17 cellular contexts compared by ENCODE assay signal in genomic region chr6:84141506-84141905, GRCh38.
DNase-seq lines count a peak whose midpoint lies in the region; ATAC-seq and TF ChIP-seq lines count a peak whose summit lies in the region.
"Had no signal": no experiment of that assay in that cellular context is flagged by ENCODE, and none has a peak within 500 bp of the region (broad histone marks: within the 10 kb centered on the region; RNA-seq: fewer than 3 reads in every experiment).

No MANE protein-coding gene starts in this region.

- H2AFZ ChIP-seq in OCI-LY7 (ENCODE audit: low read length): no peak overlapping the region

- 69% methylated on average over 1 of the region's 1 CpG; no CpG with 5 or more reads in 1 of the 2 experiments for WGBS in endodermal cell (ENCODE audit: insufficient coverage in 1 of 2, insufficient read length in 1 of 2), 2 experiments

- H3K9me3 Mint-ChIP-seq in activated naive CD4-positive, alpha-beta T cell treated with anti-CD3 and anti-CD28 coated beads, Interleukin-2, amount 10 ng/mL, durations not matched to agents 7 days and 5 days: no peaks in the 10 kb centered on the region
- H3K9me3 Mint-ChIP-seq in endodermal cell: no peaks in the 10 kb centered on the region
- no peaks in the 10 kb centered on the region for H3K9me3 Mint-ChIP-seq in progenitor cell of endocrine pancreas (ENCODE audit: low read depth)
- H3K9me3 Mint-ChIP-seq: CD4-positive, alpha-beta memory T cell; IgD-negative memory B cell had no signal

- ATAC-seq in GM21737 (IDR thresholded peaks at IDR 0.05; ENCODE audit: unreplicated experiment): no peak
- ATAC-seq: GM12878, HCT116 had no signal

- POLR2A ChIA-PET in OCI-LY7 (lab: Charles Lee): no interaction called here

- CTCF ChIA-PET in activated naive CD4-positive, alpha-beta T cell treated with anti-CD3 and anti-CD28 coated beads, Interleukin-2, amount 10 ng/mL, durations not matched to agents 7 days and 5 days (lab: Charles Lee): no interaction called here
- CTCF ChIA-PET in OCI-LY7 (lab: Charles Lee; ENCODE audit: unreplicated experiment): no interaction called here

- H3K79me2 ChIP-seq in OCI-LY7 (ENCODE audit: insufficient read depth, low read depth, low read length): no peaks in the 10 kb centered on the region

- no peaks in the 10 kb centered on the region for H3K9me2 ChIP-seq in OCI-LY7 (ENCODE audit: insufficient read depth, low read length)

- H3K9me3 ChIP-seq in endodermal cell (ENCODE audit: control insufficient read depth, low read length) (no peaks in the 10 kb centered on the region), OCI-LY7 (ENCODE audit: low read length) (no peaks in the 10 kb centered on the region)
- H3K9me3 ChIP-seq: BLaER1 had no signal

- BruUV-seq in OCI-LY7 (replicated peaks; lab: Mats Ljungman, UMichigan): no TSS peak

- no peak overlapping the region for H3K9ac ChIP-seq in endodermal cell (ENCODE audit: extremely low read depth, low read length, poor library complexity, severe bottlenecking)
- H3K9ac ChIP-seq: BLaER1 had no signal

- no peaks in the 10 kb centered on the region for H3K27me3 Mint-ChIP-seq in activated naive CD4-positive, alpha-beta T cell treated with anti-CD3 and anti-CD28 coated beads, Interleukin-2, amount 10 ng/mL, durations not matched to agents 7 days and 5 days
- H3K27me3 Mint-ChIP-seq in endodermal cell (ENCODE audit: insufficient read depth) (no peaks in the 10 kb centered on the region), progenitor cell of endocrine pancreas (no peaks in the 10 kb centered on the region)
- H3K27me3 Mint-ChIP-seq: CD4-positive, alpha-beta memory T cell; IgD-negative memory B cell had no signal

- TF ChIP-seq CTCF in endodermal cell (conservative IDR thresholded peaks at IDR 0.05): no peak
- TF ChIP-seq CTCF in progenitor cell of endocrine pancreas (IDR thresholded peaks at IDR 0.05; ENCODE audit: unreplicated experiment): no peak
- no peak for TF ChIP-seq CTCF in OCI-LY7 (conservative IDR thresholded peaks at IDR 0.05; ENCODE audit: low read length)

- no peaks in the 10 kb centered on the region for H3K4me1 Mint-ChIP-seq in activated naive CD4-positive, alpha-beta T cell treated with anti-CD3 and anti-CD28 coated beads, Interleukin-2, amount 10 ng/mL, durations not matched to agents 7 days and 5 days
- H3K4me1 Mint-ChIP-seq in endodermal cell (peaks cover 51% of the 10 kb centered on the region), progenitor cell of endocrine pancreas (ENCODE audit: low read depth) (peaks cover 15% of the 10 kb centered on the region)
- H3K4me1 Mint-ChIP-seq: CD14-positive monocyte, IgD-negative memory B cell had no signal

- H3K36me3 Mint-ChIP-seq in activated naive CD4-positive, alpha-beta T cell treated with anti-CD3 and anti-CD28 coated beads, Interleukin-2, amount 10 ng/mL, durations not matched to agents 7 days and 5 days: peaks cover 6% of the 10 kb centered on the region
- H3K36me3 Mint-ChIP-seq in endodermal cell (ENCODE audit: low read depth): peaks cover 14% of the 10 kb centered on the region
- H3K36me3 Mint-ChIP-seq in progenitor cell of endocrine pancreas (ENCODE audit: insufficient read depth): peaks cover 6% of the 10 kb centered on the region

- no peak overlapping the region for H3K4me2 ChIP-seq in OCI-LY7 (ENCODE audit: low read length)
- H3K4me2 ChIP-seq: BLaER1 had no signal

- H3K36me3 ChIP-seq in endodermal cell (ENCODE audit: control insufficient read depth, insufficient read depth, low read length): peaks cover 12% of the 10 kb centered on the region
- H3K36me3 ChIP-seq in OCI-LY7 (ENCODE audit: insufficient read depth, low read length): 0 out of 2 replicates have a peak, but pooled peaks cover 7% of the 10 kb centered on the region
- H3K36me3 ChIP-seq: BLaER1 had no signal

- intact Hi-C loops in OCI-LY7 (cut with micrococcal nuclease; ENCODE audit: unreplicated experiment): no loop called here

- H3K27ac ChIP-seq in endodermal cell (ENCODE audit: low read depth, low read length): no peak overlapping the region
- H3K27ac ChIP-seq in OCI-LY7 (ENCODE audit: low read depth, low read length, poor library complexity, severe bottlenecking): no peak overlapping the region
- H3K27ac ChIP-seq: BLaER1 had no signal

- no peaks in the 10 kb centered on the region for H3K27me3 ChIP-seq in endodermal cell (ENCODE audit: control insufficient read depth, insufficient read depth, low read length, poor library complexity, severe bottlenecking)
- H3K27me3 ChIP-seq: BLaER1 had no signal

- H4K20me1 ChIP-seq in OCI-LY7 (ENCODE audit: insufficient read depth, low read length): no peaks in the 10 kb centered on the region
- H4K20me1 ChIP-seq: BLaER1 had no signal

- no peak overlapping the region for H3K4me3 Mint-ChIP-seq in activated naive CD4-positive, alpha-beta T cell treated with anti-CD3 and anti-CD28 coated beads, Interleukin-2, amount 10 ng/mL, durations not matched to agents 7 days and 5 days
- H3K4me3 Mint-ChIP-seq in endodermal cell: no peak overlapping the region
- no peak overlapping the region for H3K4me3 Mint-ChIP-seq in progenitor cell of endocrine pancreas (ENCODE audit: low read depth)
- H3K4me3 Mint-ChIP-seq: CD14-positive monocyte; CD4-positive, alpha-beta memory T cell; IgD-negative memory B cell had no signal

- peak overlapping the region; percentile 5 for H3K27ac Mint-ChIP-seq in activated naive CD4-positive, alpha-beta T cell treated with anti-CD3 and anti-CD28 coated beads, Interleukin-2, amount 10 ng/mL, durations not matched to agents 7 days and 5 days
- H3K27ac Mint-ChIP-seq in endodermal cell: peak overlapping the region; percentile 22
- H3K27ac Mint-ChIP-seq in progenitor cell of endocrine pancreas: peak overlapping the region; percentile 8
- H3K27ac Mint-ChIP-seq: CD14-positive monocyte had no signal

- H3K4me1 ChIP-seq in endodermal cell (ENCODE audit: control insufficient read depth, insufficient read depth, low read length) (peaks cover 14% of the 10 kb centered on the region), OCI-LY7 (ENCODE audit: insufficient read depth, low read length, poor library complexity, severe bottlenecking) (no peaks in the 10 kb centered on the region)
- H3K4me1 ChIP-seq: BLaER1 had no signal

- no peak overlapping the region for H3K4me3 ChIP-seq in endodermal cell (ENCODE audit: low read length)
- no peak overlapping the region for H3K4me3 ChIP-seq in OCI-LY7 (ENCODE audit: low read depth, low read length, poor library complexity, severe bottlenecking)
- H3K4me3 ChIP-seq: BLaER1, GM12878 had no signal

- DNase-seq in activated naive CD4-positive, alpha-beta T cell treated with anti-CD3 and anti-CD28 coated beads, Interleukin-2, amount 10 ng/mL, durations not matched to agents 7 days and 5 days: no peak
- no peak for DNase-seq in activated naive CD4-positive, alpha-beta T cell treated with anti-CD3 and anti-CD28 coated beads, Interleukin-2, amount 50 U/mL, for 16 hours
- no peak for DNase-seq in endodermal cell
- no peak for DNase-seq in progenitor cell of endocrine pancreas (ENCODE audit: low spot score, unreplicated experiment)
- DNase-seq in NCI-H1436 (lab: John Stamatoyannopoulos, UW): no peak
- no peak for DNase-seq in OCI-LY7 (ENCODE audit: low spot score)
- DNase-seq: 8988T; CD4-positive, alpha-beta memory T cell; DMS53; DND-41; EL had no signal
